ENCODE assay signal across 11 cellular contexts in the genomic region with DNA sequence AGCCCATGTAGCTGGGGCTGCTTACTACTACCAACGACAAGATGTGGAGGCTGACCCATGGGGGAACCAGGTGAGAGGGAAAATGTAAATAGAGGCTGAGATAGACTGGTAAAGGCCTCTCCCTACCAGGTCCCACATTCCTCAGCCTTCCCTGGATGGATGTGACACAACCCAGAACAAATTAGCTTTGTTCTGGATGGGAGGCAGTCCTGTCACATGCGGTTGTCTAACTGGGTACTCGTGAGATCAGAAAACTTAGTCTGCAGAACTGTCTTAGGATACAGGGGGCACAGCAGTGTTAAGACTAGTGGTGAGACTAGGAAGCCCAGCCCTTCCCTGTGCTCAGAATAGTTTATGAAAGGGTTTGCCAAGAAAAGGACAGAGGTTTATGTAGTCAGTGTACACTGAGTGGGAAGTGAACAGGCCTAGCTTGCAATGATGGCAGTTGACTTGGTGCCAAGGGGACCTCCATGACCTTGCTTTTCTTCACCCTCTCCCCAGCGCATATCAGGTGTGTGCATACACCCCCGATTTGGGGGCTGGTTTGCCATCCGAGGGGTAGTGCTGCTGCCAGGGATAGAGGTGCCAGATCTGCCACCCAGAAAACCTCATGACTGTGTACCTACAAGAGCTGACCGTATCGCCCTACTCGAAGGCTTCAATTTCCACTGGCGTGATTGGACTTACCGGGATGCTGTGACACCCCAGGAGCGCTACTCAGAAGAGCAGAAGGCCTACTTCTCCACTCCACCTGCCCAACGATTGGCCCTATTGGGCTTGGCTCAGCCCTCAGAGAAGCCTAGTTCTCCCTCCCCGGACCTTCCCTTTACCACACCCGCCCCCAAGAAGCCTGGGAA. TPM values are rescaled to one million over a fixed set of nuclear protein-coding genes. Genes with fewer than 3 reads are reported as not detected.
DNase-seq lines count a peak whose midpoint lies in the region; ATAC-seq and TF ChIP-seq lines count a peak whose summit lies in the region.
"Had no signal": no experiment of that assay in that cellular context is flagged by ENCODE, and none has a peak within 500 bp of the region (broad histone marks: within the 10 kb centered on the region; RNA-seq: fewer than 3 reads in every experiment).

No MANE protein-coding gene starts in this region.

- H3K27me3 Mint-ChIP-seq in activated naive CD8-positive, alpha-beta T cell treated with anti-CD3 and anti-CD28 coated beads, Interleukin-2, amount 10 ng/mL, durations not matched to agents 7 days and 5 days, result no peaks in the 10 kb centered on the region
- H3K27me3 Mint-ChIP-seq: activated B cell treated with CpG ODN at 0.5 μM for 24 hours; naive thymus-derived CD8-positive, alpha-beta T cell had no signal

- no peak overlapping the region for H3K4me3 Mint-ChIP-seq in activated naive CD8-positive, alpha-beta T cell treated with anti-CD3 and anti-CD28 coated beads, Interleukin-2, amount 10 ng/mL, durations not matched to agents 7 days and 5 days
- H3K4me3 Mint-ChIP-seq: activated B cell treated with CpG ODN at 0.5 μM for 24 hours; naive thymus-derived CD8-positive, alpha-beta T cell had no signal

- intact Hi-C loops in A673 (cut with micrococcal nuclease; ENCODE audit: unreplicated experiment), result loop anchor here (10.0 kb wide), 1 partner anchor 376 kb away; no protein-coding TSS in a partner anchor

- H3K4me3 ChIP-seq in A673 (ENCODE audit: low read depth, low read length, poor library complexity, severe bottlenecking) (no peak overlapping the region), GM23248 (no peak overlapping the region), kidney epithelial cell (ENCODE audit: low read depth, low read length) (no peak overlapping the region)

- no peaks in the 10 kb centered on the region for H3K4me1 ChIP-seq in A673 (ENCODE audit: insufficient read depth, low read length, poor library complexity, severe bottlenecking)
- H3K4me1 ChIP-seq in GM23248 (ENCODE audit: insufficient read depth), result no peaks in the 10 kb centered on the region

- BruUV-seq in A673 (replicated peaks; lab: Mats Ljungman, UMichigan), result no TSS peak

- no peak for ATAC-seq in activated naive CD8-positive, alpha-beta T cell treated with anti-CD3 and anti-CD28 coated beads, Interleukin-2, amount 10 ng/mL, durations not matched to agents 7 days and 5 days (ENCODE audit: low read depth)
- ATAC-seq in GM18907 (IDR thresholded peaks at IDR 0.05; ENCODE audit: unreplicated experiment), result no peak

- H3K79me2 ChIP-seq in GM23248 (ENCODE audit: insufficient read depth), result peaks cover 8% of the 10 kb centered on the region

- no peaks in the 10 kb centered on the region for H3K9me2 ChIP-seq in GM23248 (ENCODE audit: insufficient read depth)

- H3K36me3 Mint-ChIP-seq in activated naive CD8-positive, alpha-beta T cell treated with anti-CD3 and anti-CD28 coated beads, Interleukin-2, amount 10 ng/mL, durations not matched to agents 7 days and 5 days, result peaks cover 7% of the 10 kb centered on the region

- H3K27me3 ChIP-seq in A673 (replicated peaks; ENCODE audit: insufficient read depth, low read depth, low read length, poor library complexity) (no peaks in the 10 kb centered on the region), GM23248 (replicated peaks; ENCODE audit: insufficient read depth) (no peaks in the 10 kb centered on the region), kidney epithelial cell (ENCODE audit: control insufficient read depth, insufficient read depth, low read length) (no peaks in the 10 kb centered on the region)

- peaks cover 2% of the 10 kb centered on the region for H3K4me1 Mint-ChIP-seq in activated naive CD8-positive, alpha-beta T cell treated with anti-CD3 and anti-CD28 coated beads, Interleukin-2, amount 10 ng/mL, durations not matched to agents 7 days and 5 days
- H3K4me1 Mint-ChIP-seq: activated B cell treated with CpG ODN at 0.5 μM for 24 hours had no signal

- 80 to 82% methylated on average over 15 of the region's 15 CpGs for WGBS in GM23248 (ENCODE audit: low coverage in 1 of 2, low lambda C conversion rate in 2 of 2, missing lambda C conversion rate in 2 of 2), 2 experiments

- CTCF ChIA-PET in A673 (lab: Charles Lee), result no interaction called here

- H3K27ac ChIP-seq in A673 (ENCODE audit: low read depth, low read length, poor library complexity, severe bottlenecking) (peak overlapping the region; percentile 21), GM23248 (no peak overlapping the region)

- H4K20me1 ChIP-seq in GM23248 (ENCODE audit: insufficient read depth), result no peaks in the 10 kb centered on the region

- H3K4me2 ChIP-seq in GM23248 (ENCODE audit: unreplicated experiment), result no peak overlapping the region

- no peak for TF ChIP-seq CTCF in A673 (conservative IDR thresholded peaks at IDR 0.05; ENCODE audit: low read depth, low read length)
- TF ChIP-seq CTCF in kidney epithelial cell (IDR thresholded peaks at IDR 0.05; ENCODE audit: insufficient read depth, low read length, poor library complexity, severe bottlenecking), result peak; percentile 3
- TF ChIP-seq CTCF in GM10266 (IDR thresholded peaks at IDR 0.05; ENCODE audit: control insufficient read depth, insufficient read depth, low read depth, missing control alignments), result no peak
- no peak for TF ChIP-seq CTCF in GM20000 (IDR thresholded peaks at IDR 0.05; ENCODE audit: extremely low read depth, missing control alignments)

- H2AFZ ChIP-seq in GM23248, result no peak overlapping the region

- POLR2A ChIA-PET in A673 (lab: Charles Lee; ENCODE audit: low non-redundant PET), result interaction anchor here (0.6 kb wide), 1 partner anchor 70 kb away, joined by 13 read pairs; no protein-coding TSS in a partner anchor
- POLR2A ChIA-PET in activated naive CD8-positive, alpha-beta T cell treated with anti-CD3 and anti-CD28 coated beads, Interleukin-2, amount 10 ng/mL, durations not matched to agents 7 days and 5 days (lab: Charles Lee), result no interaction called here

- H3F3A ChIP-seq in GM23248 (ENCODE audit: insufficient read depth), result peaks cover 58% of the 10 kb centered on the region

- H3K27ac Mint-ChIP-seq in activated naive CD8-positive, alpha-beta T cell treated with anti-CD3 and anti-CD28 coated beads, Interleukin-2, amount 10 ng/mL, durations not matched to agents 7 days and 5 days, result peak overlapping the region; percentile 8
- H3K27ac Mint-ChIP-seq: activated B cell treated with CpG ODN at 0.5 μM for 24 hours had no signal

- in situ Hi-C loops in GM23248 (cut with MboI), result no loop called here

- H3K9me3 Mint-ChIP-seq in activated naive CD8-positive, alpha-beta T cell treated with anti-CD3 and anti-CD28 coated beads, Interleukin-2, amount 10 ng/mL, durations not matched to agents 7 days and 5 days, result no peaks in the 10 kb centered on the region
- H3K9me3 Mint-ChIP-seq: activated B cell treated with CpG ODN at 0.5 μM for 24 hours; naive thymus-derived CD8-positive, alpha-beta T cell had no signal

- H3K9ac ChIP-seq in GM23248, result no peak overlapping the region

- DNase-seq in A673 (ENCODE audit: low spot score), result peak; percentile 31
- peak; percentile 44 for DNase-seq in GM23248
- DNase-seq in activated naive CD8-positive, alpha-beta T cell treated with anti-CD3 and anti-CD28 coated beads, Interleukin-2, amount 10 ng/mL, durations not matched to agents 7 days and 5 days, result no peak
- no peak for DNase-seq in kidney epithelial cell (ENCODE audit: low read depth)
- no peak for DNase-seq in pons (ENCODE audit: low spot score)
- DNase-seq in GM10266 (ENCODE audit: extremely low spot score), result no peak
- DNase-seq in GM20000 (ENCODE audit: low spot score), result no peak
- DNase-seq: activated B cell treated with CpG ODN at 0.5 μM for 24 hours; naive thymus-derived CD8-positive, alpha-beta T cell; NCI-H1105 treated with DMSO at 0.1 percent for 48 hours had no signal

- H3K9me3 ChIP-seq in A673 (ENCODE audit: low read depth, low read length, poor library complexity, severe bottlenecking) (no peaks in the 10 kb centered on the region), GM23248 (ENCODE audit: low read depth) (no peaks in the 10 kb centered on the region)

- H3K36me3 ChIP-seq in A673 (ENCODE audit: insufficient read depth, low read length, poor library complexity, severe bottlenecking) (peaks cover 56% of the 10 kb centered on the region), GM23248 (ENCODE audit: low read depth) (peaks cover 38% of the 10 kb centered on the region), kidney epithelial cell (ENCODE audit: control insufficient read depth, insufficient read depth, low read length) (no peaks in the 10 kb centered on the region)

RNA-seq across cellular contexts. Expression of a gene that starts 8.4 kb away (rescaled TPM):
- total RNA-seq in A673 (2021) (14.4 and 16.2 TPM in 2 replicates), kidney epithelial cell (7.6 and 8.2 TPM in 2 replicates)
- 2.8 and 12.9 TPM in 2 replicates for total RNA-seq in GM23248 (2014; rRNA removed; shearing (Covaris generic))
- polyA plus RNA-seq in GM23248 (2016; fragmentation: Nextera tagmentation; extraction: Ambion mirVana), result 4.4 and 4.5 TPM in 2 replicates
- total RNA-seq in activated naive CD8-positive, alpha-beta T cell treated with anti-CD3 and anti-CD28 coated beads, Interleukin-2, amount 10 ng/mL, durations not matched to agents 7 days and 5 days, result 1 to 10 TPM; 4.9 to 8.3 TPM

RNA-seq across cellular contexts. Expression of a gene that starts 8.7 kb away (rescaled TPM):
- total RNA-seq in A673 (2021) (2.3 and 2.5 TPM in 2 replicates), kidney epithelial cell (3.4 and 3.8 TPM in 2 replicates)
- total RNA-seq in GM23248 (2014; rRNA removed; shearing (Covaris generic)), result 0.76 and 1.4 TPM in 2 replicates
- 1.8 TPM in 2 replicates for polyA plus RNA-seq in GM23248 (2016; fragmentation: Nextera tagmentation; extraction: Ambion mirVana)
- 10 to 100 TPM; 10.3 to 13.0 TPM for total RNA-seq in activated naive CD8-positive, alpha-beta T cell treated with anti-CD3 and anti-CD28 coated beads, Interleukin-2, amount 10 ng/mL, durations not matched to agents 7 days and 5 days

RNA-seq across cellular contexts. Expression of a gene that starts 13.2 kb away (rescaled TPM):
- 947 and 1,108 TPM in 2 replicates for total RNA-seq in A673 (2021)
- 462 and 474 TPM in 2 replicates for total RNA-seq in GM23248 (2014; rRNA removed; shearing (Covaris generic))
- 759 and 775 TPM in 2 replicates for polyA plus RNA-seq in GM23248 (2016; fragmentation: Nextera tagmentation; extraction: Ambion mirVana)
- 100 to 1,000 TPM; 159 to 180 TPM for total RNA-seq in activated naive CD8-positive, alpha-beta T cell treated with anti-CD3 and anti-CD28 coated beads, Interleukin-2, amount 10 ng/mL, durations not matched to agents 7 days and 5 days
- total RNA-seq in kidney epithelial cell, result 242 and 298 TPM in 2 replicates

RNA-seq across cellular contexts. Expression of a gene that starts 17.6 kb away (rescaled TPM):
- total RNA-seq in A673 (2021), result 0.75 and 2.7 TPM in 2 replicates
- total RNA-seq in GM23248 (2014; rRNA removed; shearing (Covaris generic)), result 1.1 and 1.3 TPM in 2 replicates
- 1.5 and 1.8 TPM in 2 replicates for polyA plus RNA-seq in GM23248 (2016; fragmentation: Nextera tagmentation; extraction: Ambion mirVana)
- total RNA-seq in activated naive CD8-positive, alpha-beta T cell treated with anti-CD3 and anti-CD28 coated beads, Interleukin-2, amount 10 ng/mL, durations not matched to agents 7 days and 5 days, result 1 to 10 TPM; 5.8 to 6.5 TPM
- 2.1 and 2.5 TPM in 2 replicates for total RNA-seq in kidney epithelial cell

RNA-seq across cellular contexts. Expression of a gene that starts 42.1 kb away (rescaled TPM):
- 183 and 189 TPM in 2 replicates for total RNA-seq in A673 (2021)
- total RNA-seq in GM23248 (2014; rRNA removed; shearing (Covaris generic)), result 76.3 and 86.9 TPM in 2 replicates
- polyA plus RNA-seq in GM23248 (2016; fragmentation: Nextera tagmentation; extraction: Ambion mirVana), result 106 and 108 TPM in 2 replicates
- total RNA-seq in activated naive CD8-positive, alpha-beta T cell treated with anti-CD3 and anti-CD28 coated beads, Interleukin-2, amount 10 ng/mL, durations not matched to agents 7 days and 5 days, result 100 to 1,000 TPM; 102 to 116 TPM
- total RNA-seq in kidney epithelial cell, result 137 and 158 TPM in 2 replicates

Comparison
In these comparisons a context has a peak if more than half of its experiments do, and no peak if none do; other contexts are left out.
1. DNase-seq: peak in A673 (single experiment) and GM23248 (single experiment); none in activated naive CD8-positive, alpha-beta T cell treated with anti-CD3 and anti-CD28 coated beads, Interleukin-2, amount 10 ng/mL, durations not matched to agents 7 days and 5 days (single experiment), kidney epithelial cell (single experiment), pons (single experiment), GM10266 (single experiment) and GM20000 (single experiment).